1 cellular context compared by ENCODE assay signal in the genomic region with DNA sequence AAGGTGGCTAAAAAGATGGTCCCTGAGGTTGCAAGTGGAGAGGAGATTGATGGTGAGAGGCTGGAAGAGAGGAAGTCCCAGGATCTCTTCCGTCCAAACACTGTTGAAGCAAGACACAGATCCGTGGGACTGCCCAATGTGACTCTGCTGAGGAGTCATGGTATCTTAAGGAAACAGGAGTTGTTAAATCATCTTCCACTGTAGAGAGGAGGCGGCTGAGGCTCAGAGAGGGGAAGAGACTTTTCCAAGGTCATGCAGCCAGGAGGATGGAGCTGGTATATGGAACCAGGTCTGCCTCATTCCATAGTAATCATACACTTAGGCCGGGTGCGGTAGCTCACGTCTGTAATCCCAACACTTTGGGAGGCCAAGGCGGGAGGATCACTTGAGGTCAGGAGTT.
TF ChIP-seq lines count a peak whose summit lies in the region.

No MANE protein-coding gene starts in this region.

TF ChIP-seq in HepG2, 621 proteins besides CTCF, POLR2A, EP300 and RAD21:
- peak; percentile 14; the same call in 1 of the 2 replicates for TF ChIP-seq MAFG (CRISPR knock-in tag; IDR thresholded peaks at IDR 0.05)
- TF ChIP-seq ZMYM3 (CRISPR knock-in tag; IDR thresholded peaks at IDR 0.05), result peak; percentile 46; the same call in 1 of the 2 replicates
- TF ChIP-seq DNMT3B (CRISPR knock-in tag; conservative IDR thresholded peaks at IDR 0.05), result no peak
- no peak for TF ChIP-seq ATF7 (IDR thresholded peaks at IDR 0.05)
- TF ChIP-seq ATF7 (CRISPR knock-in tag; IDR thresholded peaks at IDR 0.05), result 0 out of 2 replicates have a peak, but pooled peaks have one; percentile 4
- peak; percentile 69; the same call in 1 of the 2 replicates for TF ChIP-seq ZNF572 (CRISPR knock-in tag; IDR thresholded peaks at IDR 0.05)
